16 cellular contexts compared by ENCODE assay signal in the genomic region with DNA sequence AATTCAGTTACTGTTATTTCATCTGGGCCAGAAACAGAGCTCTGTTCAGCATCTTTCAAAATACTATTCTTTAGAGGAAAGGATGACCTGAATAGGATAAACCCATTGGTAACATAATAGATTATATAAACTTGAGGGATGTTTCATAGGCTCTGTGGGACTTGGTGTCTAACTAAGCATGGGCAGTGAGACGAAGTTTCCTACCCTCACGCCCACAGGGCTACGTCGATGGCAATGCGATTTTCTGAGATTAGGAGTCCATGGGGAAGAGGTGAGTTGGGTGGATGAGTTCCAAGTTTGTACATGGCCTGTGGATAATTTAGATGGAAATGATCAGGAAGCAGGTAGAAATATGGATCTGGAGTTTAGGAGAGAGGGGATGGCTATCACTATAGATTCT.
"Had no signal": no experiment of that assay in that cellular context is flagged by ENCODE, and none has a peak within 500 bp of the region (broad histone marks: within the 10 kb centered on the region; RNA-seq: fewer than 3 reads in every experiment).

No MANE protein-coding gene starts in this region.

- H3K36me3 ChIP-seq: heart left ventricle, tibial nerve, upper lobe of right lung, vagina had no signal

- H3K4me1 ChIP-seq: heart left ventricle, testis, tibial nerve, upper lobe of right lung, vagina had no signal

- H3K27me3 ChIP-seq: dorsolateral prefrontal cortex, heart left ventricle, testis, tibial nerve, upper lobe of right lung, vagina had no signal

- ATAC-seq: heart left ventricle, sciatic nerve, upper lobe of right lung had no signal

- H3K9me3 ChIP-seq: testis, upper lobe of right lung, vagina had no signal

- H3K4me3 Mint-ChIP-seq: stimulated activated naive CD8-positive, alpha-beta T cell treated with anti-CD3 and anti-CD28 coated beads, Interleukin-15, Interleukin-2, amounts not matched to agents 100 ng/mL and 50 ng/mL, for 24 hours had no signal

- H3K27me3 Mint-ChIP-seq: naive B cell; stimulated activated naive CD8-positive, alpha-beta T cell treated with anti-CD3 and anti-CD28 coated beads, Interleukin-15, Interleukin-2, amounts not matched to agents 100 ng/mL and 50 ng/mL, for 24 hours had no signal

- DNase-seq: cortex of kidney; dorsolateral prefrontal cortex; effector CD8-positive, alpha-beta T cell; foreskin melanocyte; heart left ventricle; hippocampal formation; kidney glomerular epithelial cell; mesendoderm; naive B cell; posterior cingulate gyrus; testis; upper lobe of right lung had no signal

- H3K4me3 ChIP-seq: dorsolateral prefrontal cortex, heart left ventricle, testis, tibial nerve, upper lobe of right lung, vagina had no signal

- H3K27ac ChIP-seq: dorsolateral prefrontal cortex, heart left ventricle, testis, tibial nerve, upper lobe of right lung, vagina had no signal

- H3K27ac Mint-ChIP-seq: stimulated activated naive CD8-positive, alpha-beta T cell treated with anti-CD3 and anti-CD28 coated beads, Interleukin-15, Interleukin-2, amounts not matched to agents 100 ng/mL and 50 ng/mL, for 24 hours had no signal
